Comparison of ENCODE assay signal across 1 cellular context in the genomic region with DNA sequence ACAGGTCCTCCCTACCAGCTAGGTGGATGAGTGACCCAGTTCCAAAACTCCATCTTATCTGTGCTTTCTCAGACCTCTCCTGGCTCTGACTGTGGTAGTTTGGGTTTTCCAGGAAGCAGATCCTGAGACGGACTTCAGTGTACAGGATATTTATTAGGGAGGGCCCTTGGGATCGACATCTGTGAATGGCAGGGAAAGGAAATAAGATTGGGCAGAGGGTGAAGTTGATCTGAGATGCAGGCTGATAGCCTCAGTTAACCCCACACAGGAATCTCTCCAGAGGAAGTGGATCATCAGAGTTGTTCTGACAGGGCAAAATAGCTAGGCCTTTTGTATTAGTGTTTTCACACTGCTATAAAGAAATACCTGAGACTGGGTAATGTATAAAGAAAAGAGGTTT.
TF ChIP-seq lines count a peak whose summit lies in the region.

No MANE protein-coding gene starts in this region.

TF ChIP-seq in endothelial cell of umbilical vein, 7 proteins besides CTCF, POLR2A, EP300 and RAD21:
- TF ChIP-seq GATA2 (IDR thresholded peaks at IDR 0.05; ENCODE audit: insufficient read depth, insufficient read length, low read depth, low read length) (peak; percentile 64), EZH2 (IDR thresholded peaks at IDR 0.05; ENCODE audit: borderline replicate concordance, low read depth, low read length, severe bottlenecking) (no peak), FOS (IDR thresholded peaks at IDR 0.05; ENCODE audit: borderline replicate concordance, insufficient read depth, low read length) (no peak), POLR2AphosphoS5 (IDR thresholded peaks at IDR 0.05; ENCODE audit: insufficient read depth, low read depth, low read length) (no peak), JUN (IDR thresholded peaks at IDR 0.05; ENCODE audit: borderline replicate concordance, insufficient read depth, insufficient read length, low read depth) (no peak), MYC (IDR thresholded peaks at IDR 0.05; ENCODE audit: low read depth, low read length) (no peak), MAX (IDR thresholded peaks at IDR 0.05; ENCODE audit: insufficient read depth, insufficient read length) (no peak)
